ENCODE assay signal across 18 cellular contexts in the genomic region with DNA sequence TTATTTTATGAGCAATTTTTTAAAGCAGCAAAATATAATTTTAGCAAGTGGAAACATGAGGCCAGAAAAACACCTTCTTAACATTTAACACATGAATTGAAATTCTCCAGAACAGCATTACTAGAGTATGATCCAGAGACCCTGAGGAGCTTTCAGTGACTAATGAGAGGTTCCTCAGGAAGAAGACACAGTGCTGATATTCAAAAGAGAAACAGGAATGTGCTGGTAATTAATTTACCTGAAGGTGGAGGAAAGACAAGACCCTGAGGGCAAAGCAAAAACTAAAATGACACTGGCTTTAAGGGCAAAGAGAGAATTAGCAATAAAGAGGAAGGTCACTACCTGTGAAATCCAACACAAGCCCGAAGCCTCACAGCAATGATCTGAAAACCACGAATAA.
DNase-seq lines count a peak whose midpoint lies in the region; ATAC-seq and TF ChIP-seq lines count a peak whose summit lies in the region.
"Had no signal": no experiment of that assay in that cellular context is flagged by ENCODE, and none has a peak within 500 bp of the region (broad histone marks: within the 10 kb centered on the region; RNA-seq: fewer than 3 reads in every experiment).

No MANE protein-coding gene starts in this region.

- POLR2A ChIA-PET in OCI-LY7 (lab: Charles Lee): interaction anchor here (0.6 to 0.7 kb wide), 2 partner anchors 10 to 760 kb away, joined by 3 read pairs; no protein-coding TSS in a partner anchor

- BruUV-seq in OCI-LY7 (replicated peaks; lab: Mats Ljungman, UMichigan): no TSS peak

- H3K9ac ChIP-seq in mesendoderm (ENCODE audit: low read length): no peak overlapping the region

- H3K4ac ChIP-seq in mesendoderm (ENCODE audit: low read depth, low read length): no peak overlapping the region

- H3K36me3 ChIP-seq in OCI-LY7 (ENCODE audit: insufficient read depth, low read length) (no peaks in the 10 kb centered on the region), mesendoderm (ENCODE audit: control insufficient read depth, insufficient read depth, low read length) (no peaks in the 10 kb centered on the region), MG63 (no peaks in the 10 kb centered on the region)
- H3K36me3 ChIP-seq: SJSA1 had no signal

- no peaks in the 10 kb centered on the region for H3K9me2 ChIP-seq in OCI-LY7 (ENCODE audit: insufficient read depth, low read length)

- no peak overlapping the region for H2BK5ac ChIP-seq in mesendoderm (ENCODE audit: low read length)

- peaks cover 94% of the 10 kb centered on the region for H3K4me1 Mint-ChIP-seq in HFFc6 (ENCODE audit: low read depth)

- no peak overlapping the region for H4K8ac ChIP-seq in mesendoderm (ENCODE audit: low read depth, low read length)

- H3K27ac ChIP-seq in OCI-LY7 (ENCODE audit: low read depth, low read length, poor library complexity, severe bottlenecking) (no peak overlapping the region), mesendoderm (ENCODE audit: low read depth, low read length) (peak overlapping the region; percentile 22)
- H3K27ac ChIP-seq: SJSA1 had no signal

- WGBS in mesendoderm (ENCODE audit: extremely low coverage, insufficient coverage, low lambda C conversion rate): no CpG with 5 or more reads among the region's 2 CpGs

- H3K27me3 ChIP-seq in mesendoderm (ENCODE audit: insufficient read depth, low read length, poor library complexity) (no peaks in the 10 kb centered on the region), MG63 (no peaks in the 10 kb centered on the region)
- H3K27me3 ChIP-seq: SJSA1 had no signal

- H2AFZ ChIP-seq in OCI-LY7 (ENCODE audit: low read length): peak overlapping the region; percentile 92; the same call in 1 of the 2 replicates

- H3K79me1 ChIP-seq in mesendoderm (ENCODE audit: low read length): peaks cover 5% of the 10 kb centered on the region

- H3K9me3 ChIP-seq in OCI-LY7 (ENCODE audit: low read length) (no peaks in the 10 kb centered on the region), MG63 (no peaks in the 10 kb centered on the region)
- H3K9me3 ChIP-seq: SJSA1 had no signal

- H3K4me3 Mint-ChIP-seq in HFFc6: no peak overlapping the region
- H3K4me3 Mint-ChIP-seq: CD14-positive monocyte had no signal

- ATAC-seq in GM21737 (IDR thresholded peaks at IDR 0.05; ENCODE audit: unreplicated experiment): no peak
- ATAC-seq: HepG2 had no signal

- no peak overlapping the region for H2BK120ac ChIP-seq in mesendoderm (ENCODE audit: low read depth, low read length)

- H3K18ac ChIP-seq in mesendoderm (ENCODE audit: low read length): peak overlapping the region; percentile 84

- H2AK5ac ChIP-seq in mesendoderm (ENCODE audit: low read length): no peak overlapping the region

- intact Hi-C loops in OCI-LY7 (cut with micrococcal nuclease; ENCODE audit: unreplicated experiment): loop anchor here (10.0 kb wide), 1 partner anchor 55 kb away; no protein-coding TSS in a partner anchor

- H3K79me2 ChIP-seq in OCI-LY7 (ENCODE audit: insufficient read depth, low read depth, low read length) (no peaks in the 10 kb centered on the region), mesendoderm (ENCODE audit: control insufficient read depth, insufficient read depth, low read length) (peaks cover 7% of the 10 kb centered on the region)

- H3K36me3 Mint-ChIP-seq in HFFc6 (ENCODE audit: low read depth): peaks cover 22% of the 10 kb centered on the region
- H3K36me3 Mint-ChIP-seq: CD14-positive monocyte had no signal

- H3K4me1 ChIP-seq in OCI-LY7 (ENCODE audit: insufficient read depth, low read length, poor library complexity, severe bottlenecking) (peaks cover 22% of the 10 kb centered on the region), mesendoderm (ENCODE audit: control insufficient read depth, low read depth, low read length) (peaks cover 21% of the 10 kb centered on the region)

- peak overlapping the region; percentile 54 for H3K4me2 ChIP-seq in OCI-LY7 (ENCODE audit: low read length)
- no peak overlapping the region for H3K4me2 ChIP-seq in mesendoderm (ENCODE audit: low read length)

- H2BK15ac ChIP-seq in mesendoderm (replicated peaks; ENCODE audit: low read depth): no peak overlapping the region

- TF ChIP-seq CTCF in HFFc6 (IDR thresholded peaks at IDR 0.05): no peak
- TF ChIP-seq CTCF in OCI-LY7 (conservative IDR thresholded peaks at IDR 0.05; ENCODE audit: low read length): no peak

- H3K27ac Mint-ChIP-seq in HFFc6: peak overlapping the region; percentile 58
- H3K27ac Mint-ChIP-seq: CD14-positive monocyte had no signal

- H3K4me3 ChIP-seq in OCI-LY7 (ENCODE audit: low read depth, low read length, poor library complexity, severe bottlenecking): peak overlapping the region; percentile 2
- no peak overlapping the region for H3K4me3 ChIP-seq in mesendoderm (ENCODE audit: low read length)
- H3K4me3 ChIP-seq in MG63: no peak overlapping the region
- H3K4me3 ChIP-seq: SJSA1 had no signal

- H4K20me1 ChIP-seq in OCI-LY7 (ENCODE audit: insufficient read depth, low read length): no peaks in the 10 kb centered on the region

- peaks cover 2% of the 10 kb centered on the region for H3K27me3 Mint-ChIP-seq in HFFc6 (ENCODE audit: insufficient read depth)

- CTCF ChIA-PET in OCI-LY7 (lab: Charles Lee; ENCODE audit: unreplicated experiment): no interaction called here

- no peaks in the 10 kb centered on the region for H3K9me3 Mint-ChIP-seq in HFFc6

- no peak overlapping the region for H4K5ac ChIP-seq in mesendoderm (ENCODE audit: low read length)

- H3K23ac ChIP-seq in mesendoderm (ENCODE audit: low read length): no peak overlapping the region

- DNase-seq in HFFc6: no peak
- DNase-seq in OCI-LY7 (ENCODE audit: low spot score): peak; percentile 3
- peak; percentile 63 for DNase-seq in mesendoderm
- no peak for DNase-seq in NCI-H1417 (lab: John Stamatoyannopoulos, UW)
- DNase-seq in MG63: no peak
- no peak for DNase-seq in pons (ENCODE audit: low spot score)
- DNase-seq: GDM1, GOT3, KBM-7, MV-4-11, NCI-H187 treated with DMSO at 0.1 percent for 48 hours, NCI-H226, NCI-H524, NCI-H82 had no signal

- peak overlapping the region; percentile 18 for H3K56ac ChIP-seq in mesendoderm (ENCODE audit: low read length)

Comparison
In these comparisons a context has a peak if more than half of its experiments do, and no peak if none do; other contexts are left out.
1. DNase-seq: peak in OCI-LY7 (single experiment) and mesendoderm (single experiment); none in HFFc6 (single experiment), NCI-H1417 (0 of 3), MG63 (single experiment) and pons (single experiment).